8 cellular contexts compared by ENCODE assay signal in the genomic region with DNA sequence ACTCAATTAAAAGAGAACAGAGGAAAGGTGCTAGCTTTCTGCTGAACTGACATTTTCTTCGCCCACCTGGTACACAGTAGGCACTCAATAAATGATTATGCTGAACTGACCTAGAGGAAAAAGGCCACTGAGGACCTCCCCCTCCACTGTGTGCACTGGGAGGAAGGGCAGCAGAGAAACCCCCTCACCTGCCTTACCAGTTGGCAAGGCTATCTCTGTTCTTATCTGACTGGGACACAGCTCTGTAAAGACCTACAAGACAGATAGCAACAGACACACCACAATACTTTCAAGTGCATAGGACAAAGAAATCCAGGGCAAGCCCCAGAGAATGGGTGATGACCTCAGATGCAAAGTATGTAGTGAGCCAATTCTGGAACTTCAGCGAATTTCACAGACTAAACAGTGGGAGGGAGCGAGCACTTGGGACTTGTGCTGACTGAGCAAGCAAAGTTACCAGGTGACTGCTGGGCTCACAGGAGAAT. TPM values are rescaled to one million over a fixed set of nuclear protein-coding genes. Genes with fewer than 3 reads are reported as not detected.
A peak's percentile ranks its signal among the peaks of the same experiment; 100 is the strongest.
DNase-seq lines count a peak whose midpoint lies in the region; ATAC-seq and TF ChIP-seq lines count a peak whose summit lies in the region.

No MANE protein-coding gene starts in this region.

- no peak overlapping the region for H3K27ac Mint-ChIP-seq in stimulated activated naive CD8-positive, alpha-beta T cell treated with anti-CD3 and anti-CD28 coated beads, Interleukin-15, amount 100 ng/mL, for 72 hours
- H3K27ac Mint-ChIP-seq in WTC11, result peak overlapping the region; percentile 58; the same call in 1 of the 2 replicates

- no peaks in the 10 kb centered on the region for H3K27me3 ChIP-seq in kidney epithelial cell (ENCODE audit: control insufficient read depth, insufficient read depth, low read length)

- DNase-seq in stimulated activated naive CD8-positive, alpha-beta T cell treated with anti-CD3 and anti-CD28 coated beads, Interleukin-15, amount 100 ng/mL, for 72 hours, result no peak
- no peak for DNase-seq in stimulated activated naive CD8-positive, alpha-beta T cell treated with anti-CD3 and anti-CD28 coated beads, Interleukin-15, Interleukin-2, amounts not matched to agents 100 U/mL and 50 U/mL, for 24 hours
- DNase-seq in WTC11 (ENCODE audit: low spot score), result no peak
- DNase-seq in kidney epithelial cell (ENCODE audit: low read depth), result peak; percentile 86
- no peak for DNase-seq in GM19240 (ENCODE audit: insufficient read length, low spot score)
- no peak for DNase-seq in superior temporal gyrus (ENCODE audit: extremely low spot score)
- no peak for DNase-seq in T-helper 1 cell
- DNase-seq in nucleus accumbens (lab: John Stamatoyannopoulos, UW), result no peak

- H3K9me3 Mint-ChIP-seq in stimulated activated naive CD8-positive, alpha-beta T cell treated with anti-CD3 and anti-CD28 coated beads, Interleukin-15, amount 100 ng/mL, for 72 hours, result peaks cover 0 to 5% of the 10 kb centered on the region in 2 donors
- peaks cover 18% of the 10 kb centered on the region for H3K9me3 Mint-ChIP-seq in WTC11

- peaks cover 75% of the 10 kb centered on the region for H3K36me3 Mint-ChIP-seq in WTC11

- no peaks in the 10 kb centered on the region for H3K4me1 Mint-ChIP-seq in stimulated activated naive CD8-positive, alpha-beta T cell treated with anti-CD3 and anti-CD28 coated beads, Interleukin-15, amount 100 ng/mL, for 72 hours
- peaks cover 52% of the 10 kb centered on the region for H3K4me1 Mint-ChIP-seq in WTC11

- no peak for TF ChIP-seq CTCF in WTC11 (IDR thresholded peaks at IDR 0.05)
- TF ChIP-seq CTCF in kidney epithelial cell (IDR thresholded peaks at IDR 0.05; ENCODE audit: insufficient read depth, low read length, poor library complexity, severe bottlenecking), result no peak

- peak; percentile 40 for ATAC-seq in stimulated activated naive CD8-positive, alpha-beta T cell treated with anti-CD3 and anti-CD28 coated beads, Interleukin-15, amount 100 ng/mL, for 72 hours
- no peak for ATAC-seq in stimulated activated naive CD8-positive, alpha-beta T cell treated with anti-CD3 and anti-CD28 coated beads, Interleukin-15, Interleukin-2, amounts not matched to agents 100 U/mL and 50 U/mL, for 24 hours
- no peak for ATAC-seq in WTC11

- CTCF ChIA-PET in WTC11 (lab: Charles Lee), result interaction anchor here (1.1 to 1.6 kb wide), 2 partner anchors 14 to 17 kb away, joined by 3 to 10 read pairs; no protein-coding TSS in a partner anchor

- no peak overlapping the region for H3K4me3 ChIP-seq in kidney epithelial cell (ENCODE audit: low read depth, low read length)

- H3K36me3 ChIP-seq in kidney epithelial cell (ENCODE audit: control insufficient read depth, insufficient read depth, low read length), result no peaks in the 10 kb centered on the region

- H3K27me3 Mint-ChIP-seq in stimulated activated naive CD8-positive, alpha-beta T cell treated with anti-CD3 and anti-CD28 coated beads, Interleukin-15, amount 100 ng/mL, for 72 hours, result peaks cover 19% of the 10 kb centered on the region
- H3K27me3 Mint-ChIP-seq in WTC11 (ENCODE audit: low read depth), result no peaks in the 10 kb centered on the region

- no peak overlapping the region for H3K4me3 Mint-ChIP-seq in stimulated activated naive CD8-positive, alpha-beta T cell treated with anti-CD3 and anti-CD28 coated beads, Interleukin-15, amount 100 ng/mL, for 72 hours
- no peak overlapping the region for H3K4me3 Mint-ChIP-seq in WTC11

- POLR2A ChIA-PET in WTC11 (lab: Charles Lee), result no interaction called here

TF ChIP-seq in WTC11, 78 proteins besides CTCF, POLR2A, EP300 and RAD21:
- no peak for TF ChIP-seq SMAD4 (CRISPR knock-in tag; IDR thresholded peaks at IDR 0.05)

RNA-seq across cellular contexts. Expression of a gene that starts 30.4 kb away (rescaled TPM):
- total RNA-seq in WTC11 (2021), result 223 to 226 TPM (median 226 TPM) in 3 replicates
- 54.7 and 58.1 TPM in 2 replicates for total RNA-seq in kidney epithelial cell
